ENCODE assay signal across 24 cellular contexts in genomic region chr11:61647529-61647928, GRCh38. TPM values are rescaled to one million over a fixed set of nuclear protein-coding genes. Genes with fewer than 3 reads are reported as not detected.
DNase-seq lines count a peak whose midpoint lies in the region; ATAC-seq, FAIRE-seq and TF ChIP-seq lines count a peak whose summit lies in the region.
"Had no signal": no experiment of that assay in that cellular context is flagged by ENCODE, and none has a peak within 500 bp of the region (broad histone marks: within the 10 kb centered on the region; RNA-seq: fewer than 3 reads in every experiment).

No MANE protein-coding gene starts in this region.

- H3K4me1 Mint-ChIP-seq in neural progenitor cell: peaks cover 7% of the 10 kb centered on the region
- H3K4me1 Mint-ChIP-seq: CD4-positive, CD25-positive, alpha-beta regulatory T cell; CD8-positive, alpha-beta memory T cell had no signal

- H3K4me3 ChIP-seq in K562 (no peak overlapping the region), neural progenitor cell (no peak overlapping the region), WERI-Rb-1 (ENCODE audit: low read depth, low read length) (no peak overlapping the region)
- H3K4me3 ChIP-seq: GM12878, GM23338 had no signal

- in situ Hi-C loops in K562 (cut with MboI): no loop called here
- in situ Hi-C loops in GM13977 (cut with MboI; ENCODE audit: low pct_unique_long_range_greater_than_20kb, low sequenced_read_pairs, unreplicated experiment): no loop called here

- BruUV-seq in K562 (replicated peaks; lab: Mats Ljungman, UMichigan): no TSS peak

- no peak for FAIRE-seq in K562 (lab: Jason Lieb, UNC)
- FAIRE-seq: A204.1, D721Med, GM12878, H54 had no signal

- WGBS in K562 (ENCODE audit: insufficient coverage, low coverage, missing lambda C conversion rate): 2% methylated on average over 3 of the region's 3 CpGs

- TF ChIP-seq CTCF in K562 (IDR thresholded peaks at IDR 0.05 in 2 of 3, conservative IDR thresholded peaks at IDR 0.05 in 1 of 3; ENCODE audit: insufficient read depth in 2 of 3, low read depth in 1 of 3, low read length in 3 of 3) (no peak), neural progenitor cell (IDR thresholded peaks at IDR 0.05) (no peak), GM13977 (IDR thresholded peaks at IDR 0.05; ENCODE audit: extremely low read depth, insufficient read depth, missing control alignments) (no peak), WERI-Rb-1 (IDR thresholded peaks at IDR 0.05; ENCODE audit: low read depth, low read length) (no peak)

- H3K36me3 ChIP-seq in K562 (ENCODE audit: control insufficient read depth, insufficient read depth, low read length) (no peaks in the 10 kb centered on the region), neural progenitor cell (no peaks in the 10 kb centered on the region), WERI-Rb-1 (no peaks in the 10 kb centered on the region)
- H3K36me3 ChIP-seq: BE2C had no signal

- peaks cover 0 to 7% of the 10 kb centered on the region in 2 experiments; a peak in 2 of 5 replicates for H3K4me1 ChIP-seq in K562 (replicated peaks in 1 of 2; ENCODE audit: control insufficient read depth in 2 of 2, insufficient read depth in 2 of 2, low read length in 2 of 2)
- peaks cover 12% of the 10 kb centered on the region for H3K4me1 ChIP-seq in neural progenitor cell
- H3K4me1 ChIP-seq: BE2C had no signal

- H3F3A ChIP-seq in neural progenitor cell (ENCODE audit: low read depth): peaks cover 9% of the 10 kb centered on the region

- no peak for TF ChIP-seq EP300 in K562 (IDR thresholded peaks at IDR 0.05; ENCODE audit: low read length)

- H3K4me3 Mint-ChIP-seq in neural progenitor cell: no peak overlapping the region
- H3K4me3 Mint-ChIP-seq: CD4-positive, CD25-positive, alpha-beta regulatory T cell; CD8-positive, alpha-beta memory T cell; GM23338 had no signal

- H3K79me2 ChIP-seq in K562 (ENCODE audit: control insufficient read depth, insufficient read depth, low read length) (no peaks in the 10 kb centered on the region), neural progenitor cell (ENCODE audit: low read depth) (no peaks in the 10 kb centered on the region)

- no peaks in the 10 kb centered on the region for H3K9me3 Mint-ChIP-seq in neural progenitor cell
- H3K9me3 Mint-ChIP-seq: CD4-positive, CD25-positive, alpha-beta regulatory T cell; CD8-positive, alpha-beta memory T cell; GM23338 had no signal

- TF ChIP-seq RAD21 in K562 (CRISPR knock-in tag; conservative IDR thresholded peaks at IDR 0.05 in 1 of 2, IDR thresholded peaks at IDR 0.05 in 1 of 2): no peak

- H3K27me3 ChIP-seq in K562 (ENCODE audit: control insufficient read depth in 2 of 2, insufficient read depth in 2 of 2, low read length in 2 of 2) (peaks cover 23 to 42% of the 10 kb centered on the region in 2 experiments), neural progenitor cell (no peaks in the 10 kb centered on the region), WERI-Rb-1 (ENCODE audit: insufficient read depth, low read depth, severe bottlenecking) (no peaks in the 10 kb centered on the region)
- H3K27me3 ChIP-seq: BE2C had no signal

- H3K9ac ChIP-seq in K562 (ENCODE audit: insufficient read depth in 1 of 2, low read depth in 2 of 2, low read length in 2 of 2) (no peak overlapping the region), neural progenitor cell (no peak overlapping the region)

- TF ChIP-seq POLR2A in K562 (conservative IDR thresholded peaks at IDR 0.05): no peak

- intact Hi-C loops in Right ventricle myocardium inferior (cut with DNase I): no loop called here
- intact Hi-C loops in left cardiac atrium (cut with DNase I): no loop called here
- intact Hi-C loops in K562 (cut with micrococcal nuclease): no loop called here

- H2AFZ ChIP-seq in K562 (ENCODE audit: low read depth, low read length) (no peak overlapping the region), neural progenitor cell (replicated peaks) (no peak overlapping the region)
- H2AFZ ChIP-seq: GM23338 had no signal

- no peak for ATAC-seq in Right ventricle myocardium inferior
- ATAC-seq in left cardiac atrium: no peak
- no peak for ATAC-seq in K562
- ATAC-seq: GM12878, GM23338 had no signal

- POLR2A ChIA-PET in K562 (lab: Yijun Ruan, JAX): interaction anchor here (0.6 to 0.9 kb wide), 2 partner anchors 8 to 313 kb away, joined by 3 read pairs; no protein-coding TSS in a partner anchor

- CTCF ChIA-PET in K562 (lab: Yijun Ruan, JAX; ENCODE audit: low intra/inter-chr PET ratio): no interaction called here

- H4K20me1 ChIP-seq in K562 (replicated peaks; ENCODE audit: control insufficient read depth, insufficient read depth, low read length) (no peaks in the 10 kb centered on the region), neural progenitor cell (ENCODE audit: low read depth) (no peaks in the 10 kb centered on the region)

- no peaks in the 10 kb centered on the region for H3K9me1 ChIP-seq in K562 (ENCODE audit: control insufficient read depth, insufficient read depth, low read length)

- H3K36me3 Mint-ChIP-seq in neural progenitor cell: no peaks in the 10 kb centered on the region
- H3K36me3 Mint-ChIP-seq: CD4-positive, CD25-positive, alpha-beta regulatory T cell; CD8-positive, alpha-beta memory T cell had no signal

- peaks cover 17% of the 10 kb centered on the region for H3K27me3 Mint-ChIP-seq in neural progenitor cell (ENCODE audit: insufficient read depth, low read depth)

- H3K4me2 ChIP-seq in K562 (ENCODE audit: insufficient read depth, low read length) (no peak overlapping the region), neural progenitor cell (no peak overlapping the region)
- H3K4me2 ChIP-seq: GM23338 had no signal

- H3K27ac Mint-ChIP-seq in neural progenitor cell: peak overlapping the region; percentile 69
- H3K27ac Mint-ChIP-seq: CD4-positive, CD25-positive, alpha-beta regulatory T cell; CD8-positive, alpha-beta memory T cell; GM23338 had no signal

- no peaks in the 10 kb centered on the region for H3K9me3 ChIP-seq in K562 (replicated peaks; ENCODE audit: control insufficient read depth, insufficient read depth, low read depth, low read length)
- H3K9me3 ChIP-seq in neural progenitor cell (ENCODE audit: low read depth): no peaks in the 10 kb centered on the region
- no peaks in the 10 kb centered on the region for H3K9me3 ChIP-seq in WERI-Rb-1 (ENCODE audit: severe bottlenecking)
- H3K9me3 ChIP-seq: BE2C had no signal

- no peak overlapping the region for H3K27ac ChIP-seq in K562 (ENCODE audit: extremely low read depth, low read depth, low read length)
- H3K27ac ChIP-seq in neural progenitor cell: no peak overlapping the region
- H3K27ac ChIP-seq in WERI-Rb-1: no peak overlapping the region
- H3K27ac ChIP-seq: HL-60 had no signal

- DNase-seq in Right ventricle myocardium inferior (ENCODE audit: missing footprints) (peak; percentile 4), left cardiac atrium (no peak), K562 (ENCODE audit: extremely low read depth in 1 of 4, low spot score in 3 of 4) (no peak), neural progenitor cell (ENCODE audit: low spot score) (no peak), GM13977 (ENCODE audit: low spot score) (no peak), WERI-Rb-1 (no peak), DMS 273 (lab: John Stamatoyannopoulos, UW; ENCODE audit: unreplicated experiment) (no peak)
- DNase-seq: ACHN; BE2C; C1 segment of cervical spinal cord; CD4-positive, CD25-positive, alpha-beta regulatory T cell; CD8-positive, alpha-beta memory T cell; COR-L47; DMS153; DND-41; EL; HCEC 1CT; KBM-7 had no signal

TF ChIP-seq in K562, 482 proteins besides CTCF, POLR2A, EP300 and RAD21 (continues in another document):
- TF ChIP-seq ZNF134 (CRISPR knock-in tag; conservative IDR thresholded peaks at IDR 0.05) (no peak), ZNF444 (CRISPR knock-in tag; IDR thresholded peaks at IDR 0.05) (no peak), MEIS2 (IDR thresholded peaks at IDR 0.05; ENCODE audit: partially characterized antibody) (no peak), TCF7L2 (IDR thresholded peaks at IDR 0.05; ENCODE audit: low read depth, low read length) (no peak), TAF1 (IDR thresholded peaks at IDR 0.05; ENCODE audit: control insufficient read depth, extremely low read depth, insufficient read depth, low read length, severe bottlenecking) (no peak), ZNF23 (CRISPR knock-in tag; IDR thresholded peaks at IDR 0.05) (no peak), PTRF (tag; IDR thresholded peaks at IDR 0.05) (no peak), ZNF253 (CRISPR knock-in tag; conservative IDR thresholded peaks at IDR 0.05) (no peak), ERF (CRISPR knock-in tag; IDR thresholded peaks at IDR 0.05) (no peak), USF2 (CRISPR knock-in tag; IDR thresholded peaks at IDR 0.05) (no peak), RBM22 (IDR thresholded peaks at IDR 0.05; ENCODE audit: low read depth, low read length, poor library complexity, severe bottlenecking) (no peak), RAD51 (IDR thresholded peaks at IDR 0.05; ENCODE audit: borderline replicate concordance, low read depth) (peak; percentile 52; the same call in 1 of the 2 replicates)

RNA-seq across cellular contexts. Expression of gene DAGLA, which starts 32.7 kb away (rescaled TPM):
- 4.3 TPM for total RNA-seq in Right ventricle myocardium inferior
- 1 to 10 TPM; 4.1 to 5.0 TPM for total RNA-seq in left cardiac atrium
- 0.16 and 1.5 TPM in 2 replicates for total RNA-seq in K562 (2011; cell fraction: chromatin; rRNA removed; ENCODE audit: low replicate concordance)
- total RNA-seq in K562 (2011; cell fraction: nucleolus; rRNA removed): 0.66 and 0.67 TPM in 2 replicates
- total RNA-seq in K562 (2011; cell fraction: nucleoplasm; rRNA removed): 0.22 and 0.84 TPM in 2 replicates
- 0.08 TPM in 1 of 2 replicates, not detected in the other for total RNA-seq in K562 (2014; rRNA removed)
- not detected in 2 replicates for total RNA-seq in K562 (2014; rRNA removed; fragmentation: Illumina TruSeq; extraction: Trizol)
- 0.04 TPM in 2 replicates for total RNA-seq in K562 (2015; rRNA removed; fragmentation: Illumina TruSeq; extraction: Trizol)
- 0.13 and 0.16 TPM in 2 replicates for total RNA-seq in K562 (2021)
- 0.07 TPM in 2 replicates for polyA plus RNA-seq in K562 (2011; rRNA removed)
- 0.09 and 0.22 TPM in 2 replicates for polyA plus RNA-seq in K562 (2011; cell fraction: cytosol; rRNA removed)
- 0.18 and 0.51 TPM in 2 replicates for polyA plus RNA-seq in K562 (2011; cell fraction: nucleus; rRNA removed)
- 0.09 and 0.14 TPM in 2 replicates for polyA plus RNA-seq in K562 (2012)
- 0.04 and 0.11 TPM in 2 replicates for polyA plus RNA-seq in K562 (2014; fragmentation: Illumina TruSeq; extraction: Trizol)
- not detected for polyA plus RNA-seq in K562 (2014; fragmentation: Nextera tagmentation; extraction: Ambion mirVana)
- 0.03 and 0.07 TPM in 2 replicates for polyA plus RNA-seq in K562 (2014; rRNA removed)
- polyA minus RNA-seq in K562 (2011; rRNA and poly(A)+ RNA removed): 0.06 and 0.21 TPM in 2 replicates
- 0.18 and 0.29 TPM in 2 replicates for polyA minus RNA-seq in K562 (2011; cell fraction: cytosol; rRNA and poly(A)+ RNA removed)
- 0.22 and 0.67 TPM in 2 replicates for polyA minus RNA-seq in K562 (2011; cell fraction: nucleus; rRNA and poly(A)+ RNA removed)
- 1.1 and 4.6 TPM in 2 replicates for total RNA-seq in neural progenitor cell (ENCODE audit: low replicate concordance)
- polyA plus RNA-seq: CD8-positive, alpha-beta memory T cell; GM12878 had no signal
